In the genomic region with DNA sequence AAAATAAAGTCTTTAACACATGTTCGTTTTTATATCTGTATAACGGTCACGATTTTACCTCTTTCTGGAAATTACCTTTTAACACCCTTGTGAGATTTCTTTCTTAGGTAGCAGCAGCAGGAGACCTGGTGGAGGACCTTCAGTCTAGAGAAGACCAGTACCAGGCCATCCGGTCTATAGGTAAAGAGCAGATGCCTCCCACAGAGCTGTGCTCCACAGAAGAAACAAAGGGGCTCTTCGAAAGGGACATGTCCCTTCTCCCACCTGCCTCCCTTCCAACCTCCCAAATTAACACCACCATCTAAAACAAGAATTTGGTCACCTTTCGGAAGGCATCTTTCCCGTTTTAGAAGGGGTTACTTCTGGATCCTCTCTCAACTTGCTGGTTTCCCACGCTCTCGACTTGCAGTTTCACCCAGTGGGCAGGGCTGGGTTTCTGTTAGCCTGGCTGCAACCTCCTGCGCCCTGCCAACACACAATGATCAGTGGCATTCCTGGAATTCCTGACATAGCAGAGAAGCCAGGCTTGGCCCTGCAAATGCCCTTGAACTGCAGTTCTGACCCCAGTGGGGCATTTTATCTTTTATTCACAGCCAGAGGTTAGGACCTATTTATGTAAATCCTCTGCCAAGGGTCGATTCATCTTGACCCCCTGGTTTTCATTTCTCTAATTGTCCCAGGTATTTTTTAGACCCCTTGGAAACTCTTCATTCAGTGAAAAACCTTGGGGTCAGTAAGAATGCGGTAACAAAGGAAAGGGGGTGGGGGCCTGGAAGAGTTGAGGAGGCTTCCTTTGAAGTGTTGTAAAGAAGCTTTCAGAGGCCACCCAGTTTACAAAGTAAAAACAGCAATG, we compare ENCODE assay signal across 8 cellular contexts.
DNase-seq lines count a peak whose midpoint lies in the region; ATAC-seq and TF ChIP-seq lines count a peak whose summit lies in the region.

No MANE protein-coding gene starts in this region.

- peak overlapping the region; percentile 52; the same call in 1 of the 2 replicates for H3K4me3 ChIP-seq in PC-9
- no peak overlapping the region for H3K4me3 ChIP-seq in mucosa of descending colon

- no peaks in the 10 kb centered on the region for H3K9me3 ChIP-seq in PC-9 (ENCODE audit: insufficient read depth, low read depth)
- no peaks in the 10 kb centered on the region for H3K9me3 ChIP-seq in mucosa of descending colon

- H3K27ac ChIP-seq in PC-9 (peak overlapping the region; percentile 100), epithelial cell of prostate (peak overlapping the region; percentile 93)

- no peaks in the 10 kb centered on the region for H3K9me2 ChIP-seq in PC-9 (ENCODE audit: insufficient read depth)

- peaks cover 10% of the 10 kb centered on the region; the same call in 1 of the 2 replicates for H3K79me2 ChIP-seq in PC-9 (ENCODE audit: low read depth)

- H3K27me3 ChIP-seq in PC-9 (ENCODE audit: insufficient read depth, low read depth) = no peaks in the 10 kb centered on the region

- no peaks in the 10 kb centered on the region for H4K20me1 ChIP-seq in PC-9 (ENCODE audit: insufficient read depth)

- H3K4me2 ChIP-seq in PC-9 = peak overlapping the region; percentile 78

- intact Hi-C loops in PC-9 (cut with micrococcal nuclease; ENCODE audit: unreplicated experiment) (loop anchor here (1.0 to 5.0 kb wide), 3 partner anchors 67 to 525 kb away; no protein-coding TSS in a partner anchor), mucosa of descending colon (cut with DNase I, micrococcal nuclease) (no loop called here)

- CTCF ChIA-PET in PC-9 (lab: Charles Lee) = interaction anchor here (1.0 kb wide), 1 partner anchor 49 kb away, joined by 3 read pairs; no protein-coding TSS in a partner anchor

- no peaks in the 10 kb centered on the region for H3K36me3 ChIP-seq in PC-9 (ENCODE audit: low read depth)
- no peaks in the 10 kb centered on the region for H3K36me3 ChIP-seq in mucosa of descending colon (ENCODE audit: low read depth)

- no peak overlapping the region for H2AFZ ChIP-seq in PC-9

- peaks cover 57% of the 10 kb centered on the region for H3K4me1 ChIP-seq in PC-9 (replicated peaks; ENCODE audit: insufficient read depth)
- H3K4me1 ChIP-seq in mucosa of descending colon (ENCODE audit: low read depth) = no peaks in the 10 kb centered on the region

- DNase-seq in AG20443 (ENCODE audit: low spot score) = peak; percentile 74
- DNase-seq in PC-9 = peak; percentile 68 to 85
- no peak for DNase-seq in epithelial cell of prostate (ENCODE audit: low read depth, low spot score)
- DNase-seq in mucosa of descending colon = peak; percentile 28 to 51 (median 40)
- no peak for DNase-seq in Kasumi-1 (lab: John Stamatoyannopoulos, UW)
- no peak for DNase-seq in effector CD4-positive, alpha-beta T cell
- no peak for DNase-seq in NCI-H2196 treated with DMSO at 0.1 percent for 48 hours (lab: John Stamatoyannopoulos, UW; ENCODE audit: unreplicated experiment)

- POLR2A ChIA-PET in PC-9 (lab: Charles Lee; ENCODE audit: unreplicated experiment) = interaction anchor here (0.7 to 0.8 kb wide), 2 partner anchors 67 to 617 kb away, joined by 4 to 7 read pairs; no protein-coding TSS in a partner anchor

- peaks cover 22% of the 10 kb centered on the region for H3F3A ChIP-seq in PC-9 (ENCODE audit: insufficient read depth, low read depth)

- BruUV-seq in PC-9 (replicated peaks; lab: Mats Ljungman, UMichigan) = no TSS peak

- ATAC-seq in mucosa of descending colon (peak; percentile 72), HG03045 (IDR thresholded peaks at IDR 0.05; ENCODE audit: unreplicated experiment) (no peak)

- TF ChIP-seq CTCF in PC-9 (conservative IDR thresholded peaks at IDR 0.05) (no peak), mucosa of descending colon (IDR thresholded peaks at IDR 0.05) (no peak)

Comparison
In these comparisons a context has a peak if more than half of its experiments do, and no peak if none do; other contexts are left out.
1. DNase-seq: peak in AG20443 (single experiment), PC-9 (2 of 2) and mucosa of descending colon (3 of 3); none in epithelial cell of prostate (single experiment), Kasumi-1 (0 of 2), effector CD4-positive, alpha-beta T cell (single experiment) and NCI-H2196 treated with DMSO at 0.1 percent for 48 hours (single experiment).